In genomic region chr20:6533828-6534388, GRCh38 we compare ENCODE assay signal across 11 cellular contexts.
A peak's percentile ranks its signal among the peaks of the same experiment; 100 is the strongest.
DNase-seq lines count a peak whose midpoint lies in the region; ATAC-seq, FAIRE-seq and TF ChIP-seq lines count a peak whose summit lies in the region.
"Had no signal": no experiment of that assay in that cellular context is flagged by ENCODE, and none has a peak within 500 bp of the region (broad histone marks: within the 10 kb centered on the region; RNA-seq: fewer than 3 reads in every experiment).

No MANE protein-coding gene starts in this region.

- DNase-seq in BJ (ENCODE audit: low read depth) (peak; percentile 81), T1000 (lab: John Stamatoyannopoulos, UW) (peak; percentile 53), foreskin fibroblast (peak; percentile 43 to 65), pons (ENCODE audit: low spot score) (peak; percentile 7), adrenal gland (no peak), pancreas (no peak)
- no peak for DNase-seq in naive thymus-derived CD4-positive, alpha-beta T cell
- DNase-seq: activated CD8-positive, alpha-beta memory T cell treated with anti-CD3 and anti-CD28 coated beads, Interleukin-2, amount 50 U/mL, for 48 hours; endodermal cell; naive B cell had no signal

- H3K4me1 Mint-ChIP-seq in stimulated activated memory B cell treated with anti-CD40 and anti-IgM and Interleukin-4, amounts not matched to agents 10 μg/mL and 1 μg/mL and 100 μg/mL, for 72 hours = no peaks in the 10 kb centered on the region
- no peaks in the 10 kb centered on the region for H3K4me1 Mint-ChIP-seq in naive thymus-derived CD4-positive, alpha-beta T cell
- H3K4me1 Mint-ChIP-seq: naive B cell had no signal

- POLR2A ChIA-PET in BJ (lab: Charles Lee) = interaction anchor here (0.6 to 0.7 kb wide), 2 partner anchors 9 to 1242 kb away, joined by 4 to 6 read pairs; no protein-coding TSS in a partner anchor
- POLR2A ChIA-PET in naive thymus-derived CD4-positive, alpha-beta T cell (lab: Charles Lee) = no interaction called here

- TF ChIP-seq POLR2A in adrenal gland (IDR thresholded peaks at IDR 0.05) = no peak

- no peaks in the 10 kb centered on the region for H3K9me3 ChIP-seq in adrenal gland (replicated peaks in 1 of 3)
- H3K9me3 ChIP-seq in pancreas = no peaks in the 10 kb centered on the region
- peaks cover 0 to 3% (median 0%) of the 10 kb centered on the region in 3 experiments for H3K9me3 ChIP-seq in naive thymus-derived CD4-positive, alpha-beta T cell (ENCODE audit: control insufficient read depth in 2 of 3, low read length in 3 of 3)

- H3K27ac ChIP-seq in adrenal gland (no peak overlapping the region), pancreas (no peak overlapping the region)
- no peak overlapping the region for H3K27ac ChIP-seq in naive thymus-derived CD4-positive, alpha-beta T cell (ENCODE audit: low read depth, low read length)

- H3K36me3 Mint-ChIP-seq in stimulated activated memory B cell treated with anti-CD40 and anti-IgM and Interleukin-4, amounts not matched to agents 10 μg/mL and 1 μg/mL and 100 μg/mL, for 72 hours = no peaks in the 10 kb centered on the region
- H3K36me3 Mint-ChIP-seq in naive thymus-derived CD4-positive, alpha-beta T cell = no peaks in the 10 kb centered on the region
- H3K36me3 Mint-ChIP-seq: naive B cell had no signal

- H3K36me3 ChIP-seq in BJ (ENCODE audit: control insufficient read depth, insufficient read depth, low read length) (no peaks in the 10 kb centered on the region), adrenal gland (replicated peaks in 1 of 2) (no peaks in the 10 kb centered on the region), pancreas (no peaks in the 10 kb centered on the region)
- H3K36me3 ChIP-seq in naive thymus-derived CD4-positive, alpha-beta T cell (ENCODE audit: control insufficient read depth in 2 of 3, insufficient read depth in 3 of 3, low read length in 3 of 3) = no peaks in the 10 kb centered on the region

- WGBS in adrenal gland, 4 donors = 51 to 62% (median 56%) methylated on average over 15 of the region's 15 CpGs
- 65 to 66% methylated on average over 15 of the region's 15 CpGs for WGBS in pancreas, 2 donors

- H3K9me3 Mint-ChIP-seq in stimulated activated memory B cell treated with anti-CD40 and anti-IgM and Interleukin-4, amounts not matched to agents 10 μg/mL and 1 μg/mL and 100 μg/mL, for 72 hours = peaks cover 5% of the 10 kb centered on the region
- H3K9me3 Mint-ChIP-seq in naive thymus-derived CD4-positive, alpha-beta T cell = peaks cover 0 to 24% (median 5%) of the 10 kb centered on the region in 11 donors
- H3K9me3 Mint-ChIP-seq: endodermal cell had no signal

- no peak for ATAC-seq in pancreas
- no peak for ATAC-seq in stimulated activated memory B cell treated with anti-CD40 and anti-IgM and Interleukin-4, amounts not matched to agents 10 μg/mL and 1 μg/mL and 100 μg/mL, for 72 hours
- no peak for ATAC-seq in naive thymus-derived CD4-positive, alpha-beta T cell

- H3K4me1 ChIP-seq in adrenal gland (replicated peaks in 1 of 2) (no peaks in the 10 kb centered on the region), pancreas (no peaks in the 10 kb centered on the region)
- H3K4me1 ChIP-seq in naive thymus-derived CD4-positive, alpha-beta T cell (ENCODE audit: control insufficient read depth in 2 of 2, insufficient read depth in 2 of 2, low read length in 2 of 2) = no peaks in the 10 kb centered on the region

- H3K4me3 Mint-ChIP-seq in stimulated activated memory B cell treated with anti-CD40 and anti-IgM and Interleukin-4, amounts not matched to agents 10 μg/mL and 1 μg/mL and 100 μg/mL, for 72 hours = no peak overlapping the region
- no peak overlapping the region for H3K4me3 Mint-ChIP-seq in naive thymus-derived CD4-positive, alpha-beta T cell
- H3K4me3 Mint-ChIP-seq: endodermal cell, naive B cell had no signal

- H3K27ac Mint-ChIP-seq in stimulated activated memory B cell treated with anti-CD40 and anti-IgM and Interleukin-4, amounts not matched to agents 10 μg/mL and 1 μg/mL and 100 μg/mL, for 72 hours = no peak overlapping the region
- H3K27ac Mint-ChIP-seq in naive thymus-derived CD4-positive, alpha-beta T cell = no peak overlapping the region
- H3K27ac Mint-ChIP-seq: endodermal cell, naive B cell had no signal

- intact Hi-C loops in adrenal gland (cut with DNase I) (no loop called here), pancreas (cut with DNase I) (no loop called here)
- intact Hi-C loops in naive thymus-derived CD4-positive, alpha-beta T cell (cut with micrococcal nuclease) = no loop called here

- FAIRE-seq in pancreas (lab: Jason Lieb, UNC) = no peak

- H3K27me3 Mint-ChIP-seq in stimulated activated memory B cell treated with anti-CD40 and anti-IgM and Interleukin-4, amounts not matched to agents 10 μg/mL and 1 μg/mL and 100 μg/mL, for 72 hours = no peaks in the 10 kb centered on the region
- H3K27me3 Mint-ChIP-seq in naive thymus-derived CD4-positive, alpha-beta T cell = no peaks in the 10 kb centered on the region

- CTCF ChIA-PET in BJ (lab: Yijun Ruan, JAX) = interaction anchor here (0.5 to 1.3 kb wide), 5 partner anchors 27 to 1721 kb away, joined by 3 to 4 read pairs (median 3); no protein-coding TSS in a partner anchor
- CTCF ChIA-PET in naive thymus-derived CD4-positive, alpha-beta T cell (lab: Charles Lee) = no interaction called here

- TF ChIP-seq CTCF in BJ (IDR thresholded peaks at IDR 0.05; ENCODE audit: insufficient read depth, low read depth, low read length) (no peak), foreskin fibroblast (IDR thresholded peaks at IDR 0.05; ENCODE audit: low read depth, low read length) (no peak), adrenal gland (IDR thresholded peaks at IDR 0.05) (no peak), pancreas (IDR thresholded peaks at IDR 0.05) (no peak)

- H3K27me3 ChIP-seq in BJ (ENCODE audit: control insufficient read depth, insufficient read depth, low read length) (peaks cover 4% of the 10 kb centered on the region), adrenal gland (no peaks in the 10 kb centered on the region), pancreas (no peaks in the 10 kb centered on the region)
- no peaks in the 10 kb centered on the region for H3K27me3 ChIP-seq in naive thymus-derived CD4-positive, alpha-beta T cell (ENCODE audit: control insufficient read depth in 2 of 2, insufficient read depth in 2 of 2, low read length in 2 of 2)

- H3K4me3 ChIP-seq in BJ (ENCODE audit: low read depth, low read length) = peak overlapping the region; percentile 25
- H3K4me3 ChIP-seq in foreskin fibroblast (ENCODE audit: low read depth in 1 of 2, low read length in 2 of 2) = peak overlapping the region; percentile 42 to 44
- no peak overlapping the region for H3K4me3 ChIP-seq in adrenal gland
- H3K4me3 ChIP-seq in pancreas = no peak overlapping the region
- no peak overlapping the region for H3K4me3 ChIP-seq in naive thymus-derived CD4-positive, alpha-beta T cell (ENCODE audit: low read length)

Comparison
In these comparisons a context has a peak if more than half of its experiments do, and no peak if none do; other contexts are left out.
1. DNase-seq: peak in BJ (single experiment), T1000 (single experiment), foreskin fibroblast (2 of 2) and pons (single experiment); none in adrenal gland (0 of 7), pancreas (0 of 6) and naive thymus-derived CD4-positive, alpha-beta T cell (0 of 9).
2. H3K4me3 ChIP-seq: peak in BJ (single experiment) and foreskin fibroblast (2 of 2); none in adrenal gland (0 of 4), pancreas (0 of 4) and naive thymus-derived CD4-positive, alpha-beta T cell (single experiment).